Comparison of ENCODE assay signal across 11 cellular contexts in the genomic region with DNA sequence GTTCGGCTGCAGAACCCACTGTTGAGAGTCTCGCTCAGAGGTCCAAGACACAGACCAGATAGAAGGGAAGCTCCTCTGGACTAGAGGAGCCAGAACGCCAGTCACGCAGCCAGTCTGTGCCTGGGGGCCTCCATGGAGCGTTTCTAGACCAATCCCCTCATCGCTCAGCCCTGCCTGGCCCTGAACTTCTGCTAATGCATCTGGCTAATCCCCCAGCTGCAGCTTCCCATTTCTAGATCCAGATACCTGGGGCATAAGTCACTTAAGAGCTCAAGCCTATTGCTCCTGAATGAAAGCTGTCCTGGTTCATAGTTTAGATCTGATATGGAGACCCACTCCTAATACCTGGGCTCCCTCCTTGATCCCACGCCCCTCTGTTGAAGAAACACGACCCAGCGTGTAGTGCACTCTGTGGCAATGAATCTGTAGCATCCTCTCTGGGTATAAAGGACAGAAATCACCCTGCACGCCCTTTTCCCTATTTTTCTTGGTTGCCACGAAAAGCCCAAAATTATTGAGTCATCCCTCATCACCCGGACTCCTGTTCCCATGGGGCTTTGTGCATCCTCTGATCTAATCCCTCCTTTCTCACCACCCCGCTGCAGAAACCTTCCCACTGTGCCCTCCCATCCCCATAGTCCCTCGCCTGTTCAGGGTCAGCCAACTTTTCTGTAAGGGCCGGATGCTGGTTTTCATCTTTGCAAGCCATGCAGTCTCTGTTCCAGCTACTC.
"Had no signal": no experiment of that assay in that cellular context is flagged by ENCODE, and none has a peak within 500 bp of the region (broad histone marks: within the 10 kb centered on the region; RNA-seq: fewer than 3 reads in every experiment).

No MANE protein-coding gene starts in this region.

- H3K9me3 Mint-ChIP-seq: activated CD4-positive, alpha-beta memory T cell treated with anti-CD3 and anti-CD28 coated beads for 36 hours; activated naive CD8-positive, alpha-beta T cell treated with anti-CD3 and anti-CD28 coated beads, Interleukin-2, amount 50 U/mL, for 24 hours; activated T-cell treated with anti-CD3 and anti-CD28 coated beads, Interleukin-2, amount 50 U/mL, for 72 hours; naive B cell had no signal

- H3K4me3 ChIP-seq: lung, tibial artery, uterus had no signal

- H3K4me3 Mint-ChIP-seq: activated CD4-positive, alpha-beta memory T cell treated with anti-CD3 and anti-CD28 coated beads for 36 hours; activated naive CD8-positive, alpha-beta T cell treated with anti-CD3 and anti-CD28 coated beads, Interleukin-2, amount 50 U/mL, for 24 hours; activated T-cell treated with anti-CD3 and anti-CD28 coated beads, Interleukin-2, amount 50 U/mL, for 72 hours; naive B cell had no signal

- H3K36me3 Mint-ChIP-seq: activated CD4-positive, alpha-beta memory T cell treated with anti-CD3 and anti-CD28 coated beads for 36 hours; naive B cell had no signal

- H3K27me3 ChIP-seq: tibial artery, uterus had no signal

- H3K36me3 ChIP-seq: uterus had no signal

- H3K27ac ChIP-seq: uterus had no signal

- H3K4me1 ChIP-seq: uterus had no signal

- DNase-seq: activated CD4-positive, alpha-beta memory T cell treated with anti-CD3 and anti-CD28 coated beads for 36 hours; activated CD4-positive, CD25-positive, alpha-beta regulatory T cell treated with anti-CD3 and anti-CD28 coated beads, Interleukin-2, amount 50 U/mL, for 72 hours; activated naive CD4-positive, alpha-beta T cell treated with Interleukin-2 at 50 U/mL for 16 hours; activated naive CD8-positive, alpha-beta T cell treated with anti-CD3 and anti-CD28 coated beads, Interleukin-2, amount 50 U/mL, for 24 hours; activated T-cell treated with anti-CD3 and anti-CD28 coated beads, Interleukin-2, amount 50 U/mL, for 72 hours; naive B cell; retina; small intestine; tibial artery; uterus had no signal

- H3K9me3 ChIP-seq: tibial artery, uterus had no signal

- H3K4me1 Mint-ChIP-seq: activated naive CD8-positive, alpha-beta T cell treated with anti-CD3 and anti-CD28 coated beads, Interleukin-2, amount 50 U/mL, for 24 hours had no signal

- H3K27ac Mint-ChIP-seq: activated CD4-positive, alpha-beta memory T cell treated with anti-CD3 and anti-CD28 coated beads for 36 hours; activated naive CD8-positive, alpha-beta T cell treated with anti-CD3 and anti-CD28 coated beads, Interleukin-2, amount 50 U/mL, for 24 hours; activated T-cell treated with anti-CD3 and anti-CD28 coated beads, Interleukin-2, amount 50 U/mL, for 72 hours; naive B cell had no signal

- H3K27me3 Mint-ChIP-seq: activated CD4-positive, alpha-beta memory T cell treated with anti-CD3 and anti-CD28 coated beads for 36 hours; activated naive CD8-positive, alpha-beta T cell treated with anti-CD3 and anti-CD28 coated beads, Interleukin-2, amount 50 U/mL, for 24 hours; naive B cell had no signal
